ENCODE assay signal across 1 cellular context in the genomic region with DNA sequence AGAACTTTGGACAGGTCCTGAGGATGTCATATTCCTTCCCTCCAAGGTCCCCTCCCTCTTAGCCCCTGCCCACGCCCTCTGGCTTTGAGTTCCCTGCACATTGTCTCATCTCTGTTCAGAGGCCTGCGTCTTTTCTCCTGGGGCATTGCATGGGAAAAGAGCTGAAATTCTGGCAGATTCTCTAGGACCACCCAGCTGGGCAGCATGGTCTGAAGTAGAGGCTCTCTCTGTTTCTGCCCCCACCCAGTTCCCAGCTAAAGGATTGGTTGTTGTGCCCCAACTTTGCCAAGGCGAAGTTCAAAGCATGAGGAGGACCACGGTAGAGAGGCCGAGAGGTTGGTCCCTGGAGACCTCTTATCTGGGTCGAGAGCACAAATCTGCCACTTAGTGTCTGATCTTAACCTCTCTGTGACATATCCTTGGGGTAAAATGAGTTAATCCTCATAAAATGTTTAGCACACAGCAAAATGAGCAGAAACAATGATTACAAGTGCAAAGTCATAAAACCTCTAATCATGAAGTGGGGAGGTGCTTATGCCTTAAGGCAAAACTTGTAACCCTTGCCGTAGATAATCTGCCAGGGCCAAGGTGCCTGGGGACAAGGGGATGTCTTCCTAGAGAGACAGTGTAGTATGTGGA.
TF ChIP-seq lines count a peak whose summit lies in the region.

No MANE protein-coding gene starts in this region.

TF ChIP-seq in HEK293, 187 proteins besides CTCF, POLR2A, EP300 and RAD21 (continued from another document and continues in another):
- TF ChIP-seq, protein P1, sequence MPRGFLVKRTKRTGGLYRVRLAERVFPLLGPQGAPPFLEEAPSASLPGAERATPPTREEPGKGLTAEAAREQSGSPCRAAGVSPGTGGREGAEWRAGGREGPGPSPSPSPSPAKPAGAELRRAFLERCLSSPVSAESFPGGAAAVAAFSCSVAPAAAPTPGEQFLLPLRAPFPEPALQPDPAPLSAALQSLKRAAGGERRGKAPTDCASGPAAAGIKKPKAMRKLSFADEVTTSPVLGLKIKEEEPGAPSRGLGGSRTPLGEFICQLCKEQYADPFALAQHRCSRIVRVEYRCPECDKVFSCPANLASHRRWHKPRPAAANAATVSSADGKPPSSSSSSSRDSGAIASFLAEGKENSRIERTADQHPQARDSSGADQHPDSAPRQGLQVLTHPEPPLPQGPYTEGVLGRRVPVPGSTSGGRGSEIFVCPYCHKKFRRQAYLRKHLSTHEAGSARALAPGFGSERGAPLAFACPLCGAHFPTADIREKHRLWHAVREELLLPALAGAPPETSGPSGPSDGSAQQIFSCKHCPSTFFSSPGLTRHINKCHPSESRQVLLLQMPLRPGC (tag by site-specific recombination; IDR thresholded peaks at IDR 0.05) = peak; percentile 57; the same call in 1 of the 2 replicates
- no peak for TF ChIP-seq ZNF324 (tag by site-specific recombination; IDR thresholded peaks at IDR 0.05)
- TF ChIP-seq ZNF747 (tag by site-specific recombination; IDR thresholded peaks at IDR 0.05) = no peak
- TF ChIP-seq, protein P2, sequence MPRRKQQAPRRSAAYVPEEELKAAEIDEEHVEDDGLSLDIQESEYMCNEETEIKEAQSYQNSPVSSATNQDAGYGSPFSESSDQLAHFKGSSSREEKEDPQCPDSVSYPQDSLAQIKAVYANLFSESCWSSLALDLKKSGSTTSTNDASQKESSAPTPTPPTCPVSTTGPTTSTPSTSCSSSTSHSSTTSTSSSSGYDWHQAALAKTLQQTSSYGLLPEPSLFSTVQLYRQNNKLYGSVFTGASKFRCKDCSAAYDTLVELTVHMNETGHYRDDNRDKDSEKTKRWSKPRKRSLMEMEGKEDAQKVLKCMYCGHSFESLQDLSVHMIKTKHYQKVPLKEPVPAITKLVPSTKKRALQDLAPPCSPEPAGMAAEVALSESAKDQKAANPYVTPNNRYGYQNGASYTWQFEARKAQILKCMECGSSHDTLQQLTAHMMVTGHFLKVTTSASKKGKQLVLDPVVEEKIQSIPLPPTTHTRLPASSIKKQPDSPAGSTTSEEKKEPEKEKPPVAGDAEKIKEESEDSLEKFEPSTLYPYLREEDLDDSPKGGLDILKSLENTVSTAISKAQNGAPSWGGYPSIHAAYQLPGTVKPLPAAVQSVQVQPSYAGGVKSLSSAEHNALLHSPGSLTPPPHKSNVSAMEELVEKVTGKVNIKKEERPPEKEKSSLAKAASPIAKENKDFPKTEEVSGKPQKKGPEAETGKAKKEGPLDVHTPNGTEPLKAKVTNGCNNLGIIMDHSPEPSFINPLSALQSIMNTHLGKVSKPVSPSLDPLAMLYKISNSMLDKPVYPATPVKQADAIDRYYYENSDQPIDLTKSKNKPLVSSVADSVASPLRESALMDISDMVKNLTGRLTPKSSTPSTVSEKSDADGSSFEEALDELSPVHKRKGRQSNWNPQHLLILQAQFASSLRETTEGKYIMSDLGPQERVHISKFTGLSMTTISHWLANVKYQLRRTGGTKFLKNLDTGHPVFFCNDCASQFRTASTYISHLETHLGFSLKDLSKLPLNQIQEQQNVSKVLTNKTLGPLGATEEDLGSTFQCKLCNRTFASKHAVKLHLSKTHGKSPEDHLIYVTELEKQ (tag by site-specific recombination; IDR thresholded peaks at IDR 0.05; ENCODE audit: borderline replicate concordance) = no peak; the same call in 1 of the 2 replicates
- no peak for TF ChIP-seq ZNF654 (tag by site-specific recombination; IDR thresholded peaks at IDR 0.05; ENCODE audit: low read depth)
- TF ChIP-seq MZF1 (tag by site-specific recombination; IDR thresholded peaks at IDR 0.05; ENCODE audit: borderline replicate concordance) = no peak; the same call in 1 of the 2 replicates
- TF ChIP-seq ZNF514 (tag by site-specific recombination; IDR thresholded peaks at IDR 0.05) = no peak
- TF ChIP-seq ZFP41 (tag by site-specific recombination; IDR thresholded peaks at IDR 0.05; ENCODE audit: borderline replicate concordance) = no peak
- TF ChIP-seq, protein P3, sequence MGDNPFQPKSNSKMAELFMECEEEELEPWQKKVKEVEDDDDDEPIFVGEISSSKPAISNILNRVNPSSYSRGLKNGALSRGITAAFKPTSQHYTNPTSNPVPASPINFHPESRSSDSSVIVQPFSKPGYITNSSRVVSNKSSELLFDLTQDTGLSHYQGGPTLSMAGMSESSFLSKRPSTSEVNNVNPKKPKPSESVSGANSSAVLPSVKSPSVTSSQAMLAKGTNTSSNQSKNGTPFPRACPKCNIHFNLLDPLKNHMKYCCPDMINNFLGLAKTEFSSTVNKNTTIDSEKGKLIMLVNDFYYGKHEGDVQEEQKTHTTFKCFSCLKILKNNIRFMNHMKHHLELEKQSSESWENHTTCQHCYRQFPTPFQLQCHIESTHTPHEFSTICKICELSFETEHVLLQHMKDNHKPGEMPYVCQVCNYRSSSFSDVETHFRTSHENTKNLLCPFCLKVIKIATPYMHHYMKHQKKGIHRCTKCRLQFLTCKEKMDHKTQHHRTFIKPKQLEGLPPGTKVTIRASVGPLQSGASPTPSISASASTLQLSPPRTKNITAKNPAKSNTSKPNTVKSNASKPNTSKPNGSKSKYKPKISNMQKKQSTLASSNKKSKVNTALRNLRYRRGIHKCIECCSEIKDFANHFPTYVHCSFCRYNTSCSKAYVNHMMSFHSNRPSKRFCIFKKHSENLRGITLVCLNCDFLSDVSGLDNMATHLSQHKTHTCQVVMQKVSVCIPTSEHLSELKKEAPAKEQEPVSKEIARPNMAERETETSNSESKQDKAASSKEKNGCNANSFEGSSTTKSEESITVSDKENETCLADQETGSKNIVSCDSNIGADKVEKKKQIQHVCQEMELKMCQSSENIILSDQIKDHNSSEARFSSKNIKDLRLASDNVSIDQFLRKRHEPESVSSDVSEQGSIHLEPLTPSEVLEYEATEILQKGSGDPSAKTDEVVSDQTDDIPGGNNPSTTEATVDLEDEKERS (tag by site-specific recombination; IDR thresholded peaks at IDR 0.05) = no peak
- no peak for TF ChIP-seq ZNF610 (tag by site-specific recombination; IDR thresholded peaks at IDR 0.05; ENCODE audit: borderline replicate concordance)
- peak; percentile 63; the same call in 1 of the 2 replicates for TF ChIP-seq KLF16 (tag by site-specific recombination; IDR thresholded peaks at IDR 0.05)
- no peak for TF ChIP-seq ZNF670 (tag by site-specific recombination; IDR thresholded peaks at IDR 0.05; ENCODE audit: low read depth)
- no peak for TF ChIP-seq ZNF473 (tag by site-specific recombination; IDR thresholded peaks at IDR 0.05)
- TF ChIP-seq ZEB2 (tag by site-specific recombination; IDR thresholded peaks at IDR 0.05) = 0 out of 2 replicates have a peak, but pooled peaks have one; percentile 25
- no peak for TF ChIP-seq SCRT2 (tag by site-specific recombination; IDR thresholded peaks at IDR 0.05)
- TF ChIP-seq ZNF138 (tag by site-specific recombination; IDR thresholded peaks at IDR 0.05; ENCODE audit: borderline replicate concordance) = no peak
- TF ChIP-seq YY1 (tag by site-specific recombination; IDR thresholded peaks at IDR 0.05) = no peak
- TF ChIP-seq, protein P4, sequence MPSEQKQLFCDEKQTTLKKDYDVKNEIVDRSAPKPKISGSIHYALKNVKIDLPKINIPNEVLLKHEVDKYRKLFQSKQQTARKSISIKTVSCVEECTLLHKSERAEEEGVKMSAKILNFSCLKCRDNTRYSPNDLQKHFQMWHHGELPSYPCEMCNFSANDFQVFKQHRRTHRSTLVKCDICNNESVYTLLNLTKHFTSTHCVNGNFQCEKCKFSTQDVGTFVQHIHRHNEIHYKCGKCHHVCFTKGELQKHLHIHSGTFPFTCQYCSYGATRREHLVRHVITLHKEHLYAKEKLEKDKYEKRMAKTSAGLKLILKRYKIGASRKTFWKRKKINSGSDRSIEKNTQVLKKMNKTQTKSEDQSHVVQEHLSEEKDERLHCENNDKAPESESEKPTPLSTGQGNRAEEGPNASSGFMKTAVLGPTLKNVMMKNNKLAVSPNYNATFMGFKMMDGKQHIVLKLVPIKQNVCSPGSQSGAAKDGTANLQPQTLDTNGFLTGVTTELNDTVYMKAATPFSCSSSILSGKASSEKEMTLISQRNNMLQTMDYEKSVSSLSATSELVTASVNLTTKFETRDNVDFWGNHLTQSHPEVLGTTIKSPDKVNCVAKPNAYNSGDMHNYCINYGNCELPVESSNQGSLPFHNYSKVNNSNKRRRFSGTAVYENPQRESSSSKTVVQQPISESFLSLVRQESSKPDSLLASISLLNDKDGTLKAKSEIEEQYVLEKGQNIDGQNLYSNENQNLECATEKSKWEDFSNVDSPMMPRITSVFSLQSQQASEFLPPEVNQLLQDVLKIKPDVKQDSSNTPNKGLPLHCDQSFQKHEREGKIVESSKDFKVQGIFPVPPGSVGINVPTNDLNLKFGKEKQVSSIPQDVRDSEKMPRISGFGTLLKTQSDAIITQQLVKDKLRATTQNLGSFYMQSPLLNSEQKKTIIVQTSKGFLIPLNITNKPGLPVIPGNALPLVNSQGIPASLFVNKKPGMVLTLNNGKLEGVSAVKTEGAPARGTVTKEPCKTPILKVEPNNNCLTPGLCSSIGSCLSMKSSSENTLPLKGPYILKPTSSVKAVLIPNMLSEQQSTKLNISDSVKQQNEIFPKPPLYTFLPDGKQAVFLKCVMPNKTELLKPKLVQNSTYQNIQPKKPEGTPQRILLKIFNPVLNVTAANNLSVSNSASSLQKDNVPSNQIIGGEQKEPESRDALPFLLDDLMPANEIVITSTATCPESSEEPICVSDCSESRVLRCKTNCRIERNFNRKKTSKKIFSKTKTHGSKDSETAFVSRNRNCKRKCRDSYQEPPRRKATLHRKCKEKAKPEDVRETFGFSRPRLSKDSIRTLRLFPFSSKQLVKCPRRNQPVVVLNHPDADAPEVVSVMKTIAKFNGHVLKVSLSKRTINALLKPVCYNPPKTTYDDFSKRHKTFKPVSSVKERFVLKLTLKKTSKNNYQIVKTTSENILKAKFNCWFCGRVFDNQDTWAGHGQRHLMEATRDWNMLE (tag by site-specific recombination; conservative IDR thresholded peaks at IDR 0.05; ENCODE audit: low read depth) = no peak; the same call in 1 of the 2 replicates
- no peak for TF ChIP-seq ZNF114 (tag by site-specific recombination; IDR thresholded peaks at IDR 0.05)
- peak; percentile 78 for TF ChIP-seq ZNF366 (tag by site-specific recombination; conservative IDR thresholded peaks at IDR 0.05)
- no peak for TF ChIP-seq ZBTB20 (tag by site-specific recombination; IDR thresholded peaks at IDR 0.05)
- TF ChIP-seq GFI1B (tag by site-specific recombination; IDR thresholded peaks at IDR 0.05) = peak; percentile 47; the same call in 1 of the 2 replicates
- TF ChIP-seq RBAK (tag by site-specific recombination; IDR thresholded peaks at IDR 0.05) = no peak
- TF ChIP-seq ZNF274 (IDR thresholded peaks at IDR 0.05; ENCODE audit: low read length) = no peak
- TF ChIP-seq ZNF274 (tag by site-specific recombination; IDR thresholded peaks at IDR 0.05; ENCODE audit: borderline replicate concordance) = no peak
- TF ChIP-seq OVOL3 (tag by site-specific recombination; IDR thresholded peaks at IDR 0.05) = no peak
- no peak for TF ChIP-seq ZNF626 (tag by site-specific recombination; IDR thresholded peaks at IDR 0.05)
- no peak for TF ChIP-seq ZIC2 (tag by site-specific recombination; IDR thresholded peaks at IDR 0.05)
- TF ChIP-seq, protein P5, sequence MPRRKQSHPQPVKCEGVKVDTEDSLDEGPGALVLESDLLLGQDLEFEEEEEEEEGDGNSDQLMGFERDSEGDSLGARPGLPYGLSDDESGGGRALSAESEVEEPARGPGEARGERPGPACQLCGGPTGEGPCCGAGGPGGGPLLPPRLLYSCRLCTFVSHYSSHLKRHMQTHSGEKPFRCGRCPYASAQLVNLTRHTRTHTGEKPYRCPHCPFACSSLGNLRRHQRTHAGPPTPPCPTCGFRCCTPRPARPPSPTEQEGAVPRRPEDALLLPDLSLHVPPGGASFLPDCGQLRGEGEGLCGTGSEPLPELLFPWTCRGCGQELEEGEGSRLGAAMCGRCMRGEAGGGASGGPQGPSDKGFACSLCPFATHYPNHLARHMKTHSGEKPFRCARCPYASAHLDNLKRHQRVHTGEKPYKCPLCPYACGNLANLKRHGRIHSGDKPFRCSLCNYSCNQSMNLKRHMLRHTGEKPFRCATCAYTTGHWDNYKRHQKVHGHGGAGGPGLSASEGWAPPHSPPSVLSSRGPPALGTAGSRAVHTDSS (tag by site-specific recombination; IDR thresholded peaks at IDR 0.05) = peak; percentile 41; the same call in 1 of the 2 replicates
- TF ChIP-seq ZSCAN30 (tag by site-specific recombination; IDR thresholded peaks at IDR 0.05) = no peak
- TF ChIP-seq ZNF585B (tag by site-specific recombination; IDR thresholded peaks at IDR 0.05) = no peak
- no peak for TF ChIP-seq ZNF211 (tag by site-specific recombination; IDR thresholded peaks at IDR 0.05; ENCODE audit: low read depth)
- TF ChIP-seq ZNF140 (tag by site-specific recombination; IDR thresholded peaks at IDR 0.05) = no peak
- TF ChIP-seq SETDB1 (IDR thresholded peaks at IDR 0.05; ENCODE audit: insufficient read length, low read length) = no peak
- TF ChIP-seq, protein P6, sequence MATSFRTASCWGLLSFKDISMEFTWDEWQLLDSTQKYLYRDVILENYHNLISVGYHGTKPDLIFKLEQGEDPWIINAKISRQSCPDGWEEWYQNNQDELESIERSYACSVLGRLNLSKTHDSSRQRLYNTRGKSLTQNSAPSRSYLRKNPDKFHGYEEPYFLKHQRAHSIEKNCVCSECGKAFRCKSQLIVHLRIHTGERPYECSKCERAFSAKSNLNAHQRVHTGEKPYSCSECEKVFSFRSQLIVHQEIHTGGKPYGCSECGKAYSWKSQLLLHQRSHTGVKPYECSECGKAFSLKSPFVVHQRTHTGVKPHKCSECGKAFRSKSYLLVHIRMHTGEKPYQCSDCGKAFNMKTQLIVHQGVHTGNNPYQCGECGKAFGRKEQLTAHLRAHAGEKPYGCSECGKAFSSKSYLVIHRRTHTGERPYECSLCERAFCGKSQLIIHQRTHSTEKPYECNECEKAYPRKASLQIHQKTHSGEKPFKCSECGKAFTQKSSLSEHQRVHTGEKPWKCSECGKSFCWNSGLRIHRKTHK (tag by site-specific recombination; IDR thresholded peaks at IDR 0.05) = no peak
- no peak for TF ChIP-seq GLI4 (tag by site-specific recombination; IDR thresholded peaks at IDR 0.05)
- TF ChIP-seq TRIM28 (IDR thresholded peaks at IDR 0.05; ENCODE audit: borderline replicate concordance, low read length) = 0 out of 2 replicates have a peak, but pooled peaks have one; percentile 17
- TF ChIP-seq ZNF157 (tag by site-specific recombination; IDR thresholded peaks at IDR 0.05) = no peak
- TF ChIP-seq, protein P7, sequence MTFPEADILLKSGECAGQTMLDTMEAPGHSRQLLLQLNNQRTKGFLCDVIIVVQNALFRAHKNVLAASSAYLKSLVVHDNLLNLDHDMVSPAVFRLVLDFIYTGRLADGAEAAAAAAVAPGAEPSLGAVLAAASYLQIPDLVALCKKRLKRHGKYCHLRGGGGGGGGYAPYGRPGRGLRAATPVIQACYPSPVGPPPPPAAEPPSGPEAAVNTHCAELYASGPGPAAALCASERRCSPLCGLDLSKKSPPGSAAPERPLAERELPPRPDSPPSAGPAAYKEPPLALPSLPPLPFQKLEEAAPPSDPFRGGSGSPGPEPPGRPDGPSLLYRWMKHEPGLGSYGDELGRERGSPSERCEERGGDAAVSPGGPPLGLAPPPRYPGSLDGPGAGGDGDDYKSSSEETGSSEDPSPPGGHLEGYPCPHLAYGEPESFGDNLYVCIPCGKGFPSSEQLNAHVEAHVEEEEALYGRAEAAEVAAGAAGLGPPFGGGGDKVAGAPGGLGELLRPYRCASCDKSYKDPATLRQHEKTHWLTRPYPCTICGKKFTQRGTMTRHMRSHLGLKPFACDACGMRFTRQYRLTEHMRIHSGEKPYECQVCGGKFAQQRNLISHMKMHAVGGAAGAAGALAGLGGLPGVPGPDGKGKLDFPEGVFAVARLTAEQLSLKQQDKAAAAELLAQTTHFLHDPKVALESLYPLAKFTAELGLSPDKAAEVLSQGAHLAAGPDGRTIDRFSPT (tag by site-specific recombination; IDR thresholded peaks at IDR 0.05) = peak; percentile 68; the same call in 1 of the 2 replicates
- TF ChIP-seq ZNF223 (tag by site-specific recombination; IDR thresholded peaks at IDR 0.05) = no peak
- peak; percentile 77; the same call in 1 of the 2 replicates for TF ChIP-seq HOXD13 (CRISPR knock-in tag; IDR thresholded peaks at IDR 0.05; ENCODE audit: borderline replicate concordance)
- TF ChIP-seq ZNF121 (tag by site-specific recombination; IDR thresholded peaks at IDR 0.05) = no peak
